In the genomic region with DNA sequence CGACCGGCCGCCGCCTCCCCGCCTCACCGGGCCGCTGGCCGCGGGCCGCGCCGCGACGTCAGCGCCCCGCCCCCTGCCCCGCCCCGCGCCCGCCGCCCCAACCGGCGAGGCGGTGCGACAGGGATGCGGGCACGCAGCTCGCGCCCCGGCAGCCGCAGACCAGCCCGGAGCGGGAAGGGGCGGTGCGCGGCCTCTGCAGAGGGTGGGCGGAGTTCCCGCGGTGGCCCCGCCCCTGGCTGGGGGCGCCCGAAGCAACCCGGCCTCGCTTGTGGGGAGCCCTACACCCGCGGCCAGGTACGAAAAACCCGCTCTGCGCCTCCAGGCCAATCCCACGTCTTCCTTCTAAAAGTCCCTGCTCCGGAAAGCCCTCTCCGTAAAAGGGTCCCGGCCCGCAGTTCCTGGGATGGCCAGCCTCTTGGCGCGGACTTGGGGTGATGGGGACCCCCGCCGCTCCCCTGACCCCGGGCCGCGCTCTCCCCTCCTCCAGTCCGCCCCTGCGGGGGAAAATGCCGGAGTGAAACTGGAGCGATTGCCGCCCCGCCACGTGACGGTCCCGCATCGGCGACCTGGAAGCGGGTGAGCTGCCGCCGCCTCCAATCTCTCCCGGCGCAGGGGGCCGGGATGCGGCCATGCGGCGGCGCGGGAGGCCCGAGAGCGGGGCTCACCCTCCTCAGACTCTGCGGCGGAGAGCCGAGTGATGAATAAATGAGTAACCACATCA, we compare ENCODE assay signal across 1 cellular context.
TF ChIP-seq lines count a peak whose summit lies in the region.

A gene with protein sequence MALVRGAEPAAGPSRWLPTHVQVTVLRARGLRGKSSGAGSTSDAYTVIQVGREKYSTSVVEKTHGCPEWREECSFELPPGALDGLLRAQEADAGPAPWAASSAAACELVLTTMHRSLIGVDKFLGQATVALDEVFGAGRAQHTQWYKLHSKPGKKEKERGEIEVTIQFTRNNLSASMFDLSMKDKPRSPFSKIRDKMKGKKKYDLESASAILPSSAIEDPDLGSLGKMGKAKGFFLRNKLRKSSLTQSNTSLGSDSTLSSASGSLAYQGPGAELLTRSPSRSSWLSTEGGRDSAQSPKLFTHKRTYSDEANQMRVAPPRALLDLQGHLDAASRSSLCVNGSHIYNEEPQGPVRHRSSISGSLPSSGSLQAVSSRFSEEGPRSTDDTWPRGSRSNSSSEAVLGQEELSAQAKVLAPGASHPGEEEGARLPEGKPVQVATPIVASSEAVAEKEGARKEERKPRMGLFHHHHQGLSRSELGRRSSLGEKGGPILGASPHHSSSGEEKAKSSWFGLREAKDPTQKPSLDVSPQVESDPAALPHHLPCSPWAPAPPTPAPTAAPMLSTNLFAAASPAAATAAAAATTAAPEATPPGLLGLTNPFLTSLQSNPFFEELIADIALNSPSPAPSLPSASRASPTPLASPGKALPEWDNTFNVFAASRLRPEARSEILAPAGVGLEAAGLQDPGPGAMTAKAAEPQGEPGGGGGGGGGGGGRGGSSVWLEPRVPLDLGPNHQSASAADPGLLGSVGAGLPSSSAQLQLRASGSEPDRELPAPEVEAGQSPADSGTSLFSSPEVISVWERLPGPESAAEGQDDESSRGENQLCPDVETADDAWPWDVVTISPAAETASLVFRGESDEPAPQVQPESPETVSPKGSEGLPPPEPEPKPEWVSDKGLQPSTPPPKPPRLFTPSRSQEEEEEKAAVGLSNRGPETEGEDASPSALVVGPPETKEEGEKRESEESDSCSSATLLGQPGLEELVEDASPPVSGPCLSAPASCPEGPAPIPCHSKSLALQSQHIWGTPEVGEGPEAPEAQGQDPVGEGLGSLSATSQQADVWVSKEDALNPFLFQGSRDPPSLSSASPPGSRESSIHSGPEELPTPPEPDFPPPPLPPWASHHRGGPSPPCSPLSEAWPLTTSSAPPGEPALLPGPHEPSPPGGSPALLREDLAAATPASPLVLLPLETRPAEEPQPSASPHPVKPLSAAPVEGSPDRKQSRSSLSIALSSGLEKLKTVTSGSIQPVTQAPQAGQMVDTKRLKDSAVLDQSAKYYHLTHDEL (N-terminal part only) (minus strand): TSS at position 36 of the 721 bp plus-strand sequence. CDS start 171 bp downstream, outside the sequence.

TF ChIP-seq in SK-N-SH treated with all-trans-retinoic acid at 6 μM for 48 hours, 23 proteins besides CTCF, POLR2A, EP300 and RAD21:
- TF ChIP-seq ZC3H10 (CRISPR knock-in tag; IDR thresholded peaks at IDR 0.05) (no peak), GLIS3 (CRISPR knock-in tag; IDR thresholded peaks at IDR 0.05) (no peak), TCF4 (CRISPR knock-in tag; IDR thresholded peaks at IDR 0.05; ENCODE audit: borderline replicate concordance) (no peak), ISL1 (CRISPR knock-in tag; IDR thresholded peaks at IDR 0.05) (no peak), BACH2 (CRISPR knock-in tag; IDR thresholded peaks at IDR 0.05; ENCODE audit: borderline replicate concordance) (no peak), TOX (CRISPR knock-in tag; IDR thresholded peaks at IDR 0.05; ENCODE audit: borderline replicate concordance) (no peak)
- TF ChIP-seq, protein P1, sequence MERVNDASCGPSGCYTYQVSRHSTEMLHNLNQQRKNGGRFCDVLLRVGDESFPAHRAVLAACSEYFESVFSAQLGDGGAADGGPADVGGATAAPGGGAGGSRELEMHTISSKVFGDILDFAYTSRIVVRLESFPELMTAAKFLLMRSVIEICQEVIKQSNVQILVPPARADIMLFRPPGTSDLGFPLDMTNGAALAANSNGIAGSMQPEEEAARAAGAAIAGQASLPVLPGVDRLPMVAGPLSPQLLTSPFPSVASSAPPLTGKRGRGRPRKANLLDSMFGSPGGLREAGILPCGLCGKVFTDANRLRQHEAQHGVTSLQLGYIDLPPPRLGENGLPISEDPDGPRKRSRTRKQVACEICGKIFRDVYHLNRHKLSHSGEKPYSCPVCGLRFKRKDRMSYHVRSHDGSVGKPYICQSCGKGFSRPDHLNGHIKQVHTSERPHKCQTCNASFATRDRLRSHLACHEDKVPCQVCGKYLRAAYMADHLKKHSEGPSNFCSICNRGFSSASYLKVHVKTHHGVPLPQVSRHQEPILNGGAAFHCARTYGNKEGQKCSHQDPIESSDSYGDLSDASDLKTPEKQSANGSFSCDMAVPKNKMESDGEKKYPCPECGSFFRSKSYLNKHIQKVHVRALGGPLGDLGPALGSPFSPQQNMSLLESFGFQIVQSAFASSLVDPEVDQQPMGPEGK (CRISPR knock-in tag; IDR thresholded peaks at IDR 0.05; ENCODE audit: borderline replicate concordance), result no peak
